ENCODE assay signal across 11 cellular contexts in the genomic region with DNA sequence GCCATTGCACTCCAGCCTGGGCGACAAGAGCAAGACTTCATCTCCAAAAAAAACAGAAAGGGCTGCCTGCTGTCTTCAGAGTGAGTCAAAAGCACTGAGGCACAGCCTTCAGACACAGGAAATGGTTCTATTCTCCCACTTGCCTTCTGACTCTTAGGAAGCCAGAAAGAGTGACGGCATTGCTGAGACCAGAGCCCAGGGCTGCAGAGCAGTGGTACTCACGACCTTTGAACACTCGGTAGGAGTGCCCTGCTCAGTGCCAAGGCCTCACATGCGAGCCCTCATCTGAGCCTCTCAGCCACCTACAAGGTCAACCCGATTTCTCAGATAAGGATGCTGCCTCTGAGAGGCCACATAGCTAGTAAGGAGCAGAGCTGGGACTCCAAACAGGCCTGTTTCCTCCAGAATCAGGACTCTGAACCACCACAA. TPM values are rescaled to one million over a fixed set of nuclear protein-coding genes. Genes with fewer than 3 reads are reported as not detected.
A peak's percentile ranks its signal among the peaks of the same experiment; 100 is the strongest.
DNase-seq lines count a peak whose midpoint lies in the region; ATAC-seq, FAIRE-seq and TF ChIP-seq lines count a peak whose summit lies in the region.
"Had no signal": no experiment of that assay in that cellular context is flagged by ENCODE, and none has a peak within 500 bp of the region (broad histone marks: within the 10 kb centered on the region; RNA-seq: fewer than 3 reads in every experiment).

No MANE protein-coding gene starts in this region.

- H3K27me3 ChIP-seq in small intestine (ENCODE audit: control insufficient read depth in 2 of 2, insufficient read depth in 2 of 2, low read length in 2 of 2): no peaks in the 10 kb centered on the region

- CTCF ChIA-PET in activated CD4-positive, alpha-beta T cell treated with anti-CD3 and anti-CD28 coated beads, Interleukin-2, amount 10 ng/mL, durations not matched to agents 7 days and 5 days (lab: Charles Lee): interaction anchor here (1.4 to 4.6 kb wide), 4 partner anchors 8 to 67 kb away, joined by 4 to 19 read pairs (median 5); no protein-coding TSS in a partner anchor

- no peak overlapping the region for H3K4me3 ChIP-seq in small intestine (ENCODE audit: low read depth in 1 of 2, low read length in 2 of 2)
- H3K4me3 ChIP-seq: A549 had no signal

- H3K4me1 ChIP-seq in small intestine (ENCODE audit: control insufficient read depth in 2 of 2, insufficient read depth in 1 of 2, low read depth in 1 of 2, low read length in 1 of 2): no peaks in the 10 kb centered on the region

- H3K36me3 ChIP-seq in small intestine (ENCODE audit: control insufficient read depth in 2 of 2, insufficient read depth in 2 of 2, low read length in 2 of 2): no peaks in the 10 kb centered on the region

- no peaks in the 10 kb centered on the region for H3K9me3 ChIP-seq in small intestine (ENCODE audit: control insufficient read depth, low read depth)
- H3K9me3 ChIP-seq: A549 had no signal

- H3K9me3 Mint-ChIP-seq in activated CD4-positive, alpha-beta T cell treated with anti-CD3 and anti-CD28 coated beads, Interleukin-2, amount 10 ng/mL, durations not matched to agents 7 days and 5 days: no peaks in the 10 kb centered on the region
- no peaks in the 10 kb centered on the region for H3K9me3 Mint-ChIP-seq in activated T-helper 1 cell treated with anti-CD3 and anti-CD28 coated beads, Interleukin-12 subunit alpha, Interleukin-12 subunit beta, Interleukin-2, Interleukin-4 antibody, amounts not matched to agents 30 ng/mL and 10 ng/mL and 1 ng/mL, durations not matched to agents 14 hours and 24 hours and 36 hours
- no peaks in the 10 kb centered on the region for H3K9me3 Mint-ChIP-seq in endothelial cell (ENCODE audit: unreplicated experiment)

- no peak for FAIRE-seq in small intestine (lab: Jason Lieb, UNC)
- FAIRE-seq: A549 had no signal

- H3K4me3 Mint-ChIP-seq in activated CD4-positive, alpha-beta T cell treated with anti-CD3 and anti-CD28 coated beads, Interleukin-2, amount 10 ng/mL, durations not matched to agents 7 days and 5 days: no peak overlapping the region
- no peak overlapping the region for H3K4me3 Mint-ChIP-seq in activated T-helper 1 cell treated with anti-CD3 and anti-CD28 coated beads, Interleukin-12 subunit alpha, Interleukin-12 subunit beta, Interleukin-2, Interleukin-4 antibody, amounts not matched to agents 30 ng/mL and 10 ng/mL and 1 ng/mL, durations not matched to agents 14 hours and 24 hours and 36 hours
- H3K4me3 Mint-ChIP-seq in endothelial cell (ENCODE audit: unreplicated experiment): no peak overlapping the region

- H3K36me3 Mint-ChIP-seq in activated CD4-positive, alpha-beta T cell treated with anti-CD3 and anti-CD28 coated beads, Interleukin-2, amount 10 ng/mL, durations not matched to agents 7 days and 5 days (ENCODE audit: low read depth): peaks cover 18% of the 10 kb centered on the region
- peaks cover 34% of the 10 kb centered on the region for H3K36me3 Mint-ChIP-seq in activated T-helper 1 cell treated with anti-CD3 and anti-CD28 coated beads, Interleukin-12 subunit alpha, Interleukin-12 subunit beta, Interleukin-2, Interleukin-4 antibody, amounts not matched to agents 30 ng/mL and 10 ng/mL and 1 ng/mL, durations not matched to agents 14 hours and 24 hours and 36 hours (ENCODE audit: low read depth)
- peaks cover 32% of the 10 kb centered on the region for H3K36me3 Mint-ChIP-seq in endothelial cell (ENCODE audit: low read depth, unreplicated experiment)

- no peak overlapping the region for H3K27ac ChIP-seq in small intestine (ENCODE audit: low read depth in 1 of 2, low read length in 1 of 2)

- POLR2A ChIA-PET in activated CD4-positive, alpha-beta T cell treated with anti-CD3 and anti-CD28 coated beads, Interleukin-2, amount 10 ng/mL, durations not matched to agents 7 days and 5 days (lab: Charles Lee): interaction anchor here (0.8 kb wide), 1 partner anchor 8 kb away, joined by 3 read pairs; no protein-coding TSS in a partner anchor

- intact Hi-C loops in activated T-helper 1 cell treated with anti-CD3 and anti-CD28 coated beads, Interleukin-12 subunit alpha, Interleukin-12 subunit beta, Interleukin-2, Interleukin-4 antibody, amounts not matched to agents 30 ng/mL and 10 ng/mL and 1 ng/mL, durations not matched to agents 14 hours and 24 hours and 36 hours (cut with micrococcal nuclease): loop anchor here (1.0 to 2.0 kb wide), 2 partner anchors 16 to 67 kb away; no protein-coding TSS in a partner anchor

- ATAC-seq in HG02973 (IDR thresholded peaks at IDR 0.05; ENCODE audit: unreplicated experiment): peak; percentile 49

- no peak for DNase-seq in activated CD4-positive, alpha-beta T cell treated with anti-CD3 and anti-CD28 coated beads, Interleukin-2, amount 10 ng/mL, durations not matched to agents 7 days and 5 days
- DNase-seq in activated CD4-positive, alpha-beta T cell treated with anti-CD3 and anti-CD28 coated beads, Interleukin-2, amount 50 U/mL, for 4 hours: no peak
- peak; percentile 10 for DNase-seq in activated T-helper 1 cell treated with anti-CD3 and anti-CD28 coated beads, Interleukin-12 subunit alpha, Interleukin-12 subunit beta, Interleukin-2, Interleukin-4 antibody, amounts not matched to agents 30 ng/mL and 10 ng/mL and 1 ng/mL, durations not matched to agents 14 hours and 24 hours and 36 hours (ENCODE audit: low spot score)
- peak; percentile 79 for DNase-seq in small intestine
- no peak for DNase-seq in endothelial cell (ENCODE audit: low spot score)
- no peak for DNase-seq in SIG-M5 treated with dmso at 0.1 percent for 504 hours (lab: John Stamatoyannopoulos, UW; ENCODE audit: unreplicated experiment)
- no peak for DNase-seq in NCI-H146 (lab: John Stamatoyannopoulos, UW)
- DNase-seq: SHP77 had no signal

- H3K4me1 Mint-ChIP-seq in activated CD4-positive, alpha-beta T cell treated with anti-CD3 and anti-CD28 coated beads, Interleukin-2, amount 10 ng/mL, durations not matched to agents 7 days and 5 days: peaks cover 15% of the 10 kb centered on the region
- peaks cover 26% of the 10 kb centered on the region for H3K4me1 Mint-ChIP-seq in activated T-helper 1 cell treated with anti-CD3 and anti-CD28 coated beads, Interleukin-12 subunit alpha, Interleukin-12 subunit beta, Interleukin-2, Interleukin-4 antibody, amounts not matched to agents 30 ng/mL and 10 ng/mL and 1 ng/mL, durations not matched to agents 14 hours and 24 hours and 36 hours (ENCODE audit: low read depth)
- H3K4me1 Mint-ChIP-seq in endothelial cell (ENCODE audit: unreplicated experiment): no peaks in the 10 kb centered on the region

- WGBS in small intestine, 3 donors: 18 to 55% (median 20%) methylated on average over 6 of the region's 6 CpGs

- TF ChIP-seq CTCF in endothelial cell (IDR thresholded peaks at IDR 0.05; ENCODE audit: unreplicated experiment): no peak

- H3K27ac Mint-ChIP-seq in activated CD4-positive, alpha-beta T cell treated with anti-CD3 and anti-CD28 coated beads, Interleukin-2, amount 10 ng/mL, durations not matched to agents 7 days and 5 days: peak overlapping the region; percentile 9
- H3K27ac Mint-ChIP-seq in activated T-helper 1 cell treated with anti-CD3 and anti-CD28 coated beads, Interleukin-12 subunit alpha, Interleukin-12 subunit beta, Interleukin-2, Interleukin-4 antibody, amounts not matched to agents 30 ng/mL and 10 ng/mL and 1 ng/mL, durations not matched to agents 14 hours and 24 hours and 36 hours: peak overlapping the region; percentile 44
- H3K27ac Mint-ChIP-seq in endothelial cell (ENCODE audit: unreplicated experiment): no peak overlapping the region

- H3K27me3 Mint-ChIP-seq in activated CD4-positive, alpha-beta T cell treated with anti-CD3 and anti-CD28 coated beads, Interleukin-2, amount 10 ng/mL, durations not matched to agents 7 days and 5 days: no peaks in the 10 kb centered on the region
- no peaks in the 10 kb centered on the region for H3K27me3 Mint-ChIP-seq in activated T-helper 1 cell treated with anti-CD3 and anti-CD28 coated beads, Interleukin-12 subunit alpha, Interleukin-12 subunit beta, Interleukin-2, Interleukin-4 antibody, amounts not matched to agents 30 ng/mL and 10 ng/mL and 1 ng/mL, durations not matched to agents 14 hours and 24 hours and 36 hours (ENCODE audit: insufficient read depth)
- H3K27me3 Mint-ChIP-seq in endothelial cell (ENCODE audit: unreplicated experiment): no peaks in the 10 kb centered on the region
- H3K27me3 Mint-ChIP-seq: progenitor cell of endocrine pancreas had no signal

RNA-seq across cellular contexts. Expression of a gene that starts 3.5 kb away (rescaled TPM):
- 10 to 100 TPM; 18.3 to 20.9 TPM for total RNA-seq in activated CD4-positive, alpha-beta T cell treated with anti-CD3 and anti-CD28 coated beads, Interleukin-2, amount 10 ng/mL, durations not matched to agents 7 days and 5 days
- 31.8 and 35.0 TPM in 2 replicates for total RNA-seq in activated T-helper 1 cell treated with anti-CD3 and anti-CD28 coated beads, Interleukin-12 subunit alpha, Interleukin-12 subunit beta, Interleukin-2, Interleukin-4 antibody, amounts not matched to agents 30 ng/mL and 10 ng/mL and 1 ng/mL, durations not matched to agents 14 hours and 24 hours and 36 hours
- polyA plus RNA-seq in small intestine: 10 to 100 TPM; 39.4 to 57.8 (median 45.0) TPM
- 30.0 TPM for total RNA-seq in endothelial cell (ENCODE audit: unreplicated experiment)

RNA-seq across cellular contexts. Expression of a gene that starts 41.5 kb away (rescaled TPM):
- 10 to 100 TPM; 43.6 to 43.7 TPM for total RNA-seq in activated CD4-positive, alpha-beta T cell treated with anti-CD3 and anti-CD28 coated beads, Interleukin-2, amount 10 ng/mL, durations not matched to agents 7 days and 5 days
- total RNA-seq in activated T-helper 1 cell treated with anti-CD3 and anti-CD28 coated beads, Interleukin-12 subunit alpha, Interleukin-12 subunit beta, Interleukin-2, Interleukin-4 antibody, amounts not matched to agents 30 ng/mL and 10 ng/mL and 1 ng/mL, durations not matched to agents 14 hours and 24 hours and 36 hours: 54.2 and 56.0 TPM in 2 replicates
- polyA plus RNA-seq in small intestine: 10 to 100 TPM; 14.9 to 26.4 (median 15.9) TPM
- total RNA-seq in endothelial cell (ENCODE audit: unreplicated experiment): 84.4 TPM

Comparison
In these comparisons a context has a peak if more than half of its experiments do, and no peak if none do; other contexts are left out.
1. DNase-seq: peak in activated T-helper 1 cell treated with anti-CD3 and anti-CD28 coated beads, Interleukin-12 subunit alpha, Interleukin-12 subunit beta, Interleukin-2, Interleukin-4 antibody, amounts not matched to agents 30 ng/mL and 10 ng/mL and 1 ng/mL, durations not matched to agents 14 hours and 24 hours and 36 hours (single experiment) and small intestine (single experiment); none in activated CD4-positive, alpha-beta T cell treated with anti-CD3 and anti-CD28 coated beads, Interleukin-2, amount 10 ng/mL, durations not matched to agents 7 days and 5 days (single experiment), activated CD4-positive, alpha-beta T cell treated with anti-CD3 and anti-CD28 coated beads, Interleukin-2, amount 50 U/mL, for 4 hours (0 of 2), endothelial cell (single experiment), SIG-M5 treated with dmso at 0.1 percent for 504 hours (single experiment) and NCI-H146 (single experiment).